Comparison of ENCODE assay signal across 29 cellular contexts in the genomic region with DNA sequence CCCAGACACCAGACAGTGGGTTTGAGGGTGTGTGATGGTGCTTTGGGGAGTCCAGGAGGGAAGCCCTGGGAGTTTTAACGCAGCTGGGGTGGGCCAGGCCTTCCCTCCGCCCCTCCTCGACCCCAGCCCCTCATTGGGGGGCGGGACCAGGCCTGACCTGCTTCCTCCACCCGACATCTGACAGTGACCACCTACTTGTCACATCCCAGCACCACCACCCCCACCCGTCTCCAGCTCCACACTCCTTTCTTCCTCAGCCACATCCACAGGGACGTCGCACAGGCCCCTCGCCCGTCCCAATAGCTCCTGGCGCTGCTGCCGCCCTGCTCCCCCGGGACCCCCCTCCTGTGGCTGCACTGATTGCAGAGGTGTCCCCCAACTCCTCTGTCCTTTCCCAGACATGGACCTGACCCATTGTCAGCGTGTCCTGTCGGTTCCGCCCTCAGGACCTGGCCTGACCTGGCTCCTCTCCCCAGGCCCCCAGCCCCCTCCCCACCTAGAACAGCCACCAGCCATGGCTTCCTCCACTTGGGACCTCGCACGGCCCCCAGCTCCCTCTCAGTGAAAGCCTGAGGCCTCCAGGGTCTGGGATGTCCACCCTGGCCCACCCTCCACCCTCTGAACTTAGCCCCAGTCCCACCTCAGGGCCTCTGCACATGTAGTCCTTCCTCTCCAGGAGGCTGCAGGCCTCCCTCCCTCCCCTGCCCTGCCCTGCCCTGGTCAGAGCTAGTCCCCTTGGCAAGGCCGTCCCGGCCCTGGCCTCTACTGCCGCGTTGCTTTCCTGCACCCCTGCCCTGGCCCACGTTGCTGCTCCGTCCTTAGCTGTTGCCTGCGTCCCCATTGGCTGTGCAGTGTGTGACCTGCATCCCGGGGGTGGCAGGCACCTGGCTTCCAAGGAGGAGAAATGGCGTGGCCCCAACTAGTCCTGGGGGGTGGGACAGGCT. TPM values are rescaled to one million over a fixed set of nuclear protein-coding genes. Genes with fewer than 3 reads are reported as not detected.
"Had no signal": no experiment of that assay in that cellular context is flagged by ENCODE, and none has a peak within 500 bp of the region (broad histone marks: within the 10 kb centered on the region; RNA-seq: fewer than 3 reads in every experiment).

No MANE protein-coding gene starts in this region.

- H3K4me3 ChIP-seq: adrenal gland, body of pancreas, esophagus muscularis mucosa, left lung, lower lobe of right lung, ovary, spleen, thoracic aorta, uterus had no signal

- H3K27me3 ChIP-seq: adrenal gland, body of pancreas, esophagus muscularis mucosa, left lung, ovary, spleen, uterus had no signal

- H3K9me3 ChIP-seq: adrenal gland, body of pancreas, esophagus muscularis mucosa, left lung, lower lobe of right lung, ovary, spleen, thoracic aorta, uterus had no signal

- H3K36me3 ChIP-seq: adrenal gland, ovary, uterus had no signal

- H3K27ac ChIP-seq: left lung, ovary, spleen, thoracic aorta had no signal

- FAIRE-seq: colon, frontal cortex had no signal

- DNase-seq: activated CD4-positive, alpha-beta T cell treated with anti-CD3 and anti-CD28 coated beads for 4 hours; activated CD4-positive, alpha-beta T cell treated with anti-CD3 and anti-CD28 coated beads, Interleukin-2, amount 50 U/mL, for 48 hours; activated CD8-positive, alpha-beta memory T cell treated with anti-CD3 and anti-CD28 coated beads for 24 hours; activated effector memory CD4-positive, alpha-beta T cell treated with anti-CD3 and anti-CD28 coated beads, Interleukin-2, amount 50 U/mL, for 16 hours; activated naive CD4-positive, alpha-beta T cell treated with anti-CD3 and anti-CD28 coated beads for 36 hours; activated naive CD8-positive, alpha-beta T cell treated with anti-CD3 and anti-CD28 coated beads for 36 hours; adrenal gland; aorta; body of pancreas; dermis blood vessel endothelial cell; effector CD4-positive, alpha-beta T cell; glutamatergic neuron; kidney glomerular epithelial cell; left lung; lower lobe of right lung; mesenchymal stem cell; ovary; retina; spleen; stimulated activated CD4-positive, alpha-beta T cell treated with anti-CD3 and anti-CD28 coated beads, Interleukin-2, amount 100 ng/mL, for 48 hours; stimulated activated naive CD8-positive, alpha-beta T cell treated with anti-CD3 and anti-CD28 coated beads, Interleukin-15, Interleukin-2, amounts not matched to agents 100 U/mL and 50 U/mL, for 24 hours; T-helper 1 cell; uterus had no signal

RNA-seq across cellular contexts. Expression of gene COMP, which starts 30.4 kb away (rescaled TPM):
- total RNA-seq: activated naive CD4-positive, alpha-beta T cell treated with anti-CD3 and anti-CD28 coated beads for 36 hours; activated naive CD8-positive, alpha-beta T cell treated with anti-CD3 and anti-CD28 coated beads for 36 hours; dermis blood vessel endothelial cell; frontal cortex; mononuclear cell; myocyte; spleen had no signal
